In genomic region chr9:1875921-1876448, GRCh38 we compare ENCODE assay signal across 9 cellular contexts.
DNase-seq lines count a peak whose midpoint lies in the region; ATAC-seq and TF ChIP-seq lines count a peak whose summit lies in the region.
"Had no signal": no experiment of that assay in that cellular context is flagged by ENCODE, and none has a peak within 500 bp of the region (broad histone marks: within the 10 kb centered on the region; RNA-seq: fewer than 3 reads in every experiment).

No MANE protein-coding gene starts in this region.

- H3K36me3 ChIP-seq in uterus, result no peaks in the 10 kb centered on the region

- peak overlapping the region; percentile 86 for H3K27ac Mint-ChIP-seq in activated CD8-positive, alpha-beta T cell treated with anti-CD3 and anti-CD28 coated beads for 36 hours
- no peak overlapping the region for H3K27ac Mint-ChIP-seq in activated CD8-positive, alpha-beta T cell treated with anti-CD3 and anti-CD28 coated beads, Interleukin-2, amount 10 ng/mL, durations not matched to agents 7 days and 5 days
- peak overlapping the region; percentile 48 for H3K27ac Mint-ChIP-seq in activated CD4-positive, alpha-beta memory T cell treated with anti-CD3 and anti-CD28 coated beads for 36 hours
- H3K27ac Mint-ChIP-seq in stimulated activated memory B cell treated with anti-CD40 and anti-IgM and Interleukin-4, amounts not matched to agents 10 μg/mL and 1 μg/mL and 100 μg/mL, for 72 hours, result no peak overlapping the region

- POLR2A ChIA-PET in activated CD8-positive, alpha-beta T cell treated with anti-CD3 and anti-CD28 coated beads for 36 hours (lab: Charles Lee), result interaction anchor here (0.6 to 1.1 kb wide), 3 partner anchors 41 to 139 kb away, joined by 3 to 5 read pairs (median 4); partner anchors contain the start of gene SMARCA2
- POLR2A ChIA-PET in activated CD8-positive, alpha-beta T cell treated with anti-CD3 and anti-CD28 coated beads, Interleukin-2, amount 10 ng/mL, durations not matched to agents 7 days and 5 days (lab: Charles Lee), result no interaction called here
- POLR2A ChIA-PET in activated CD4-positive, alpha-beta memory T cell treated with anti-CD3 and anti-CD28 coated beads for 36 hours (lab: Charles Lee), result interaction anchor here (0.8 to 1.8 kb wide), 3 partner anchors 140 to 179 kb away, joined by 3 to 13 read pairs (median 3); no protein-coding TSS in a partner anchor

- H3K4me1 ChIP-seq in uterus, result no peaks in the 10 kb centered on the region

- TF ChIP-seq CTCF in activated CD8-positive, alpha-beta T cell treated with anti-CD3 and anti-CD28 coated beads for 36 hours (IDR thresholded peaks at IDR 0.05), result no peak
- TF ChIP-seq CTCF in uterus (IDR thresholded peaks at IDR 0.05), result no peak

- H3K27me3 ChIP-seq in uterus, result no peaks in the 10 kb centered on the region

- CTCF ChIA-PET in activated CD8-positive, alpha-beta T cell treated with anti-CD3 and anti-CD28 coated beads for 36 hours (lab: Charles Lee), result interaction anchor here (1.3 kb wide), 1 partner anchor 211 kb away, joined by 3 read pairs; no protein-coding TSS in a partner anchor
- CTCF ChIA-PET in activated CD8-positive, alpha-beta T cell treated with anti-CD3 and anti-CD28 coated beads, Interleukin-2, amount 10 ng/mL, durations not matched to agents 7 days and 5 days (lab: Charles Lee), result interaction anchor here (1.3 kb wide), 1 partner anchor 211 kb away, joined by 4 read pairs; no protein-coding TSS in a partner anchor
- CTCF ChIA-PET in activated CD4-positive, alpha-beta memory T cell treated with anti-CD3 and anti-CD28 coated beads for 36 hours (lab: Charles Lee), result interaction anchor here (1.4 to 1.5 kb wide), 2 partner anchors 64 to 179 kb away, joined by 4 to 5 read pairs; no protein-coding TSS in a partner anchor

- ATAC-seq in activated CD8-positive, alpha-beta T cell treated with anti-CD3 and anti-CD28 coated beads for 36 hours, result peak; percentile 74
- ATAC-seq in activated CD8-positive, alpha-beta T cell treated with anti-CD3 and anti-CD28 coated beads, Interleukin-2, amount 10 ng/mL, durations not matched to agents 7 days and 5 days, result no peak
- peak; percentile 47 for ATAC-seq in HG02884 (IDR thresholded peaks at IDR 0.05; ENCODE audit: unreplicated experiment)
- ATAC-seq in stimulated activated memory B cell treated with anti-CD40 and anti-IgM and Interleukin-4, amounts not matched to agents 10 μg/mL and 1 μg/mL and 100 μg/mL, for 72 hours, result peak; percentile 81
- ATAC-seq: HCT116 had no signal

- H3K9me3 Mint-ChIP-seq in activated CD8-positive, alpha-beta T cell treated with anti-CD3 and anti-CD28 coated beads for 36 hours, result no peaks in the 10 kb centered on the region
- no peaks in the 10 kb centered on the region for H3K9me3 Mint-ChIP-seq in activated CD8-positive, alpha-beta T cell treated with anti-CD3 and anti-CD28 coated beads, Interleukin-2, amount 10 ng/mL, durations not matched to agents 7 days and 5 days (ENCODE audit: insufficient read depth)
- no peaks in the 10 kb centered on the region for H3K9me3 Mint-ChIP-seq in activated CD4-positive, alpha-beta memory T cell treated with anti-CD3 and anti-CD28 coated beads for 36 hours
- H3K9me3 Mint-ChIP-seq in stimulated activated memory B cell treated with anti-CD40 and anti-IgM and Interleukin-4, amounts not matched to agents 10 μg/mL and 1 μg/mL and 100 μg/mL, for 72 hours, result no peaks in the 10 kb centered on the region

- H3K27me3 Mint-ChIP-seq in activated CD8-positive, alpha-beta T cell treated with anti-CD3 and anti-CD28 coated beads for 36 hours, result peaks cover 15% of the 10 kb centered on the region
- peaks cover 2% of the 10 kb centered on the region for H3K27me3 Mint-ChIP-seq in activated CD8-positive, alpha-beta T cell treated with anti-CD3 and anti-CD28 coated beads, Interleukin-2, amount 10 ng/mL, durations not matched to agents 7 days and 5 days (ENCODE audit: low read depth)
- H3K27me3 Mint-ChIP-seq in activated CD4-positive, alpha-beta memory T cell treated with anti-CD3 and anti-CD28 coated beads for 36 hours, result peaks cover 25% of the 10 kb centered on the region
- no peaks in the 10 kb centered on the region for H3K27me3 Mint-ChIP-seq in stimulated activated memory B cell treated with anti-CD40 and anti-IgM and Interleukin-4, amounts not matched to agents 10 μg/mL and 1 μg/mL and 100 μg/mL, for 72 hours

- no peak overlapping the region for H3K4me3 Mint-ChIP-seq in activated CD8-positive, alpha-beta T cell treated with anti-CD3 and anti-CD28 coated beads for 36 hours
- no peak overlapping the region for H3K4me3 Mint-ChIP-seq in activated CD8-positive, alpha-beta T cell treated with anti-CD3 and anti-CD28 coated beads, Interleukin-2, amount 10 ng/mL, durations not matched to agents 7 days and 5 days
- peak overlapping the region; percentile 34 for H3K4me3 Mint-ChIP-seq in activated CD4-positive, alpha-beta memory T cell treated with anti-CD3 and anti-CD28 coated beads for 36 hours
- H3K4me3 Mint-ChIP-seq in stimulated activated memory B cell treated with anti-CD40 and anti-IgM and Interleukin-4, amounts not matched to agents 10 μg/mL and 1 μg/mL and 100 μg/mL, for 72 hours, result no peak overlapping the region

- intact Hi-C loops in activated CD8-positive, alpha-beta T cell treated with anti-CD3 and anti-CD28 coated beads for 36 hours (cut with micrococcal nuclease), result loop anchor here (5.0 kb wide), 2 partner anchors 66 to 141 kb away; partner anchors contain the start of gene SMARCA2
- intact Hi-C loops in activated CD4-positive, alpha-beta memory T cell treated with anti-CD3 and anti-CD28 coated beads for 36 hours (cut with micrococcal nuclease), result loop anchor here (1.0 to 5.0 kb wide), 10 partner anchors 51 to 1651 kb away; partner anchors contain the start of genes PUM3 and RFX3
- intact Hi-C loops in uterus (cut with DNase I; ENCODE audit: low total_unique reads), result no loop called here

- peak; percentile 91 for DNase-seq in activated CD8-positive, alpha-beta T cell treated with anti-CD3 and anti-CD28 coated beads for 36 hours
- DNase-seq in activated CD8-positive, alpha-beta T cell treated with anti-CD3 and anti-CD28 coated beads, Interleukin-2, amount 10 ng/mL, durations not matched to agents 7 days and 5 days, result no peak
- peak; percentile 88 for DNase-seq in activated CD4-positive, alpha-beta memory T cell treated with anti-CD3 and anti-CD28 coated beads for 36 hours
- DNase-seq in CD1c-positive myeloid dendritic cell (ENCODE audit: extremely low spot score), result no peak
- DNase-seq in DMS114 treated with DMSO at 0.1 percent for 48 hours (lab: John Stamatoyannopoulos, UW; ENCODE audit: unreplicated experiment), result no peak
- DNase-seq in uterus, result no peak

- H3K4me1 Mint-ChIP-seq in activated CD8-positive, alpha-beta T cell treated with anti-CD3 and anti-CD28 coated beads for 36 hours (ENCODE audit: low read depth), result peaks cover 28% of the 10 kb centered on the region
- H3K4me1 Mint-ChIP-seq in activated CD8-positive, alpha-beta T cell treated with anti-CD3 and anti-CD28 coated beads, Interleukin-2, amount 10 ng/mL, durations not matched to agents 7 days and 5 days (ENCODE audit: low read depth), result no peaks in the 10 kb centered on the region
- peaks cover 46% of the 10 kb centered on the region for H3K4me1 Mint-ChIP-seq in activated CD4-positive, alpha-beta memory T cell treated with anti-CD3 and anti-CD28 coated beads for 36 hours (ENCODE audit: low read depth)
- H3K4me1 Mint-ChIP-seq in stimulated activated memory B cell treated with anti-CD40 and anti-IgM and Interleukin-4, amounts not matched to agents 10 μg/mL and 1 μg/mL and 100 μg/mL, for 72 hours, result peaks cover 36% of the 10 kb centered on the region

- H3K4me3 ChIP-seq in uterus, result no peak overlapping the region

- no peak overlapping the region for H3K27ac ChIP-seq in uterus

- no peaks in the 10 kb centered on the region for H3K36me3 Mint-ChIP-seq in activated CD8-positive, alpha-beta T cell treated with anti-CD3 and anti-CD28 coated beads for 36 hours (ENCODE audit: low read depth)
- no peaks in the 10 kb centered on the region for H3K36me3 Mint-ChIP-seq in activated CD8-positive, alpha-beta T cell treated with anti-CD3 and anti-CD28 coated beads, Interleukin-2, amount 10 ng/mL, durations not matched to agents 7 days and 5 days (ENCODE audit: low read depth)
- no peaks in the 10 kb centered on the region for H3K36me3 Mint-ChIP-seq in activated CD4-positive, alpha-beta memory T cell treated with anti-CD3 and anti-CD28 coated beads for 36 hours
- no peaks in the 10 kb centered on the region for H3K36me3 Mint-ChIP-seq in stimulated activated memory B cell treated with anti-CD40 and anti-IgM and Interleukin-4, amounts not matched to agents 10 μg/mL and 1 μg/mL and 100 μg/mL, for 72 hours

- TF ChIP-seq POLR2A in uterus (IDR thresholded peaks at IDR 0.05), result no peak

- H3K9me3 ChIP-seq in uterus, result no peaks in the 10 kb centered on the region

Comparison
In these comparisons a context has a peak if more than half of its experiments do, and no peak if none do; other contexts are left out.
1. DNase-seq: peak in activated CD8-positive, alpha-beta T cell treated with anti-CD3 and anti-CD28 coated beads for 36 hours (single experiment) and activated CD4-positive, alpha-beta memory T cell treated with anti-CD3 and anti-CD28 coated beads for 36 hours (single experiment); none in activated CD8-positive, alpha-beta T cell treated with anti-CD3 and anti-CD28 coated beads, Interleukin-2, amount 10 ng/mL, durations not matched to agents 7 days and 5 days (single experiment), CD1c-positive myeloid dendritic cell (single experiment), DMS114 treated with DMSO at 0.1 percent for 48 hours (single experiment) and uterus (0 of 2).
2. H3K27ac Mint-ChIP-seq: peak in activated CD8-positive, alpha-beta T cell treated with anti-CD3 and anti-CD28 coated beads for 36 hours (single experiment) and activated CD4-positive, alpha-beta memory T cell treated with anti-CD3 and anti-CD28 coated beads for 36 hours (single experiment); none in activated CD8-positive, alpha-beta T cell treated with anti-CD3 and anti-CD28 coated beads, Interleukin-2, amount 10 ng/mL, durations not matched to agents 7 days and 5 days (single experiment) and stimulated activated memory B cell treated with anti-CD40 and anti-IgM and Interleukin-4, amounts not matched to agents 10 μg/mL and 1 μg/mL and 100 μg/mL, for 72 hours (single experiment).